In genomic region chr9:122264360-122265264, GRCh38 we compare ENCODE assay signal across 1 cellular context.
TF ChIP-seq lines count a peak whose summit lies in the region.

MRRF (plus strand) TSS chr9:122264882; CDS start chr9:122270892, 6,010 bp downstream.
A gene with protein sequence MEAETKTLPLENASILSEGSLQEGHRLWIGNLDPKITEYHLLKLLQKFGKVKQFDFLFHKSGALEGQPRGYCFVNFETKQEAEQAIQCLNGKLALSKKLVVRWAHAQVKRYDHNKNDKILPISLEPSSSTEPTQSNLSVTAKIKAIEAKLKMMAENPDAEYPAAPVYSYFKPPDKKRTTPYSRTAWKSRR (minus strand): TSS chr9:122264840. CDS start chr9:122261492, 3,348 bp downstream.

TF ChIP-seq in K562, 482 proteins besides CTCF, POLR2A, EP300 and RAD21 (continued from another document):
- TF ChIP-seq ZBTB40 (IDR thresholded peaks at IDR 0.05) (peak; percentile 59), ZBTB40 (CRISPR knock-in tag; IDR thresholded peaks at IDR 0.05) (no peak), ZNF407 (IDR thresholded peaks at IDR 0.05; ENCODE audit: low read depth) (no peak), RHOXF2B (CRISPR knock-in tag; conservative IDR thresholded peaks at IDR 0.05) (no peak), CHD2 (IDR thresholded peaks at IDR 0.05; ENCODE audit: low read depth, low read length) (no peak)
